Comparison of ENCODE assay signal across 8 cellular contexts in the genomic region with DNA sequence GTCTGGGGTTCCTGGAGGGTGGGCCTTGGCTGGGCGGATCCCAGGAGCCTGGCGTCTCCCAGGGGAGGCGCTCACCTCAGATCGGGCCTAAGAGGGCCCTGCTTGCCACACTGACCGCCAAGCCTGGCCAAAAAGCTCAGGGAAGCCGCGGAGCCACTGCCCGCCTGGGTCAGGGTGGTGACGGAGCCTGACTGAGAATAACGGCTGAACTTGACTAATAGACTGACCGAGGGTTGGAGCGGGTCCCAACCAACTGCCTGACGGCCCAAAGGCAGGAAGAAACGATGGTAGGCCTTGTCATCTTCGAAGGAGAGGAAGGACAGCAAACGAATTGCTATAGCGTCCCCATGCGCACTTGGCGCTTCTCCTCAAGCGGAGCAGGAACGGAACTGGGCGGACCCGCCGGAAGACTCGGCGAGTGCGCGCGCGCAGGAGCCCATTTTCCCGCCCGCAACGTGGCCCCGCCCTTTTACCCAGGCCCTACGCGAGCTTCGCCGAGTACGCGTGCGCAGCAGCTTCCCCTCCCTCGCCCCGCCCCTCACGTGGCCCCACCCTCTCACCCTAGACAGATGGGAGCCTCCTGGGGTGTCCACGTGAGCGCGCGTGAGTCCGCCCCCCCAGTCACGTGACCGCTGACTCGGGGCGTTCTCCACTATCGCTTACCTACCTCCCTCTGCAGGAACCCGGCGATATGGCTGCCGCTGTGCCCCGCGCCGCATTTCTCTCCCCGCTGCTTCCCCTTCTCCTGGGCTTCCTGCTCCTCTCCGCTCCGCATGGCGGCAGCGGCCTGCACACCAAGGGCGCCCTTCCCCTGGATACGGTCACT. TPM values are rescaled to one million over a fixed set of nuclear protein-coding genes. Genes with fewer than 3 reads are reported as not detected.
DNase-seq lines count a peak whose midpoint lies in the region; TF ChIP-seq lines count a peak whose summit lies in the region.

A gene (plus strand): TSS at position 652 of the 826 bp plus-strand sequence. CDS start 40 bp downstream, at position 692.
A gene (minus strand): TSS at position 391 of the 826 bp plus-strand sequence. CDS start 7,895 bp downstream, outside the sequence.

- H3K4me3 ChIP-seq in GM06990 (replicated peaks; ENCODE audit: low read depth, low read length) (peak within 1 kb of the TSS; percentile 91), HFF-Myc (replicated peaks; ENCODE audit: low read depth, low read length) (peak within 1 kb of the TSS; percentile 98)

- CTCF ChIA-PET in activated naive CD4-positive, alpha-beta T cell treated with anti-CD3 and anti-CD28 coated beads, Interleukin-2, amount 10 ng/mL, durations not matched to agents 7 days and 5 days (lab: Charles Lee) = interaction anchor here (0.8 to 4.0 kb wide), 17 partner anchors 9 to 374 kb away, joined by 3 to 65 read pairs (median 6); no protein-coding TSS in a partner anchor

- H3K27ac ChIP-seq in temporal lobe (ENCODE audit: low read depth, low read length) = peak within 1 kb of the TSS; percentile 88

- H3K4me1 Mint-ChIP-seq in activated naive CD4-positive, alpha-beta T cell treated with anti-CD3 and anti-CD28 coated beads, Interleukin-2, amount 10 ng/mL, durations not matched to agents 7 days and 5 days = peaks cover 58% of the 10 kb centered on the region

- H3K27me3 ChIP-seq in GM06990 (replicated peaks; ENCODE audit: control insufficient read depth, insufficient read depth, low read length) = no peaks in the 10 kb centered on the region

- peaks cover 4% of the 10 kb centered on the region for H3K9me3 Mint-ChIP-seq in activated naive CD4-positive, alpha-beta T cell treated with anti-CD3 and anti-CD28 coated beads, Interleukin-2, amount 10 ng/mL, durations not matched to agents 7 days and 5 days

- H3K36me3 Mint-ChIP-seq in activated naive CD4-positive, alpha-beta T cell treated with anti-CD3 and anti-CD28 coated beads, Interleukin-2, amount 10 ng/mL, durations not matched to agents 7 days and 5 days = peaks cover 51% of the 10 kb centered on the region

- peak within 1 kb of the TSS; percentile 80 for H3K4me3 Mint-ChIP-seq in activated naive CD4-positive, alpha-beta T cell treated with anti-CD3 and anti-CD28 coated beads, Interleukin-2, amount 10 ng/mL, durations not matched to agents 7 days and 5 days

- peak within 1 kb of the TSS; percentile 92 for H3K27ac Mint-ChIP-seq in activated naive CD4-positive, alpha-beta T cell treated with anti-CD3 and anti-CD28 coated beads, Interleukin-2, amount 10 ng/mL, durations not matched to agents 7 days and 5 days

- H3K36me3 ChIP-seq in GM06990 (ENCODE audit: control insufficient read depth, insufficient read depth, low read length) = peaks cover 6% of the 10 kb centered on the region

- no peaks in the 10 kb centered on the region for H3K27me3 Mint-ChIP-seq in activated naive CD4-positive, alpha-beta T cell treated with anti-CD3 and anti-CD28 coated beads, Interleukin-2, amount 10 ng/mL, durations not matched to agents 7 days and 5 days

- peak; percentile 100 for DNase-seq in GM06990 (ENCODE audit: extremely low read depth, insufficient read length)
- peak; percentile 92 for DNase-seq in HFF-Myc (ENCODE audit: extremely low read depth, low read depth)
- peak; percentile 99 for DNase-seq in NAMALWA (ENCODE audit: low spot score)
- peak; percentile 99 for DNase-seq in SK-N-DZ (ENCODE audit: low spot score)
- peak; percentile 100 for DNase-seq in activated naive CD4-positive, alpha-beta T cell treated with anti-CD3 and anti-CD28 coated beads, Interleukin-2, amount 10 ng/mL, durations not matched to agents 7 days and 5 days
- peak; percentile 98 for DNase-seq in globus pallidus (ENCODE audit: low spot score)
- peak; percentile 98 for DNase-seq in occipital lobe (lab: John Stamatoyannopoulos, UW)

- TF ChIP-seq CTCF in GM06990 (IDR thresholded peaks at IDR 0.05; ENCODE audit: insufficient read depth, low read length, poor library complexity, severe bottlenecking) (peak; percentile 51), HFF-Myc (IDR thresholded peaks at IDR 0.05; ENCODE audit: low read depth, low read length, missing control alignments) (peak; percentile 40)

RNA-seq across cellular contexts. Expression of the first gene that starts in this region (rescaled TPM):
- polyA plus RNA-seq in SK-N-DZ (2014; cell fraction: cytosol; rRNA removed) = 155 TPM in 2 replicates
- polyA plus RNA-seq in SK-N-DZ (2014; cell fraction: nucleus; rRNA removed) = 50.7 and 78.3 TPM in 2 replicates
- total RNA-seq in occipital lobe = 44.8 TPM
- 28.8 TPM for total RNA-seq in temporal lobe

RNA-seq across cellular contexts. Expression of the second gene that starts in this region (rescaled TPM):
- polyA plus RNA-seq in SK-N-DZ (2014; cell fraction: cytosol; rRNA removed) = 33.8 and 35.1 TPM in 2 replicates
- polyA plus RNA-seq in SK-N-DZ (2014; cell fraction: nucleus; rRNA removed) = 21.9 and 22.9 TPM in 2 replicates
- total RNA-seq in occipital lobe (33.1 TPM), temporal lobe (12.5 TPM)

Comparison
In these comparisons a context has a peak if more than half of its experiments do, and no peak if none do; other contexts are left out.
1. Peak in every context shown above with its lines: DNase-seq, H3K4me3 ChIP-seq and H3K27ac ChIP-seq.